1 cellular context compared by ENCODE assay signal in genomic region chr22:28798810-28799124, GRCh38.
TF ChIP-seq lines count a peak whose summit lies in the region.

No MANE protein-coding gene starts in this region.

TF ChIP-seq in endothelial cell of umbilical vein, 7 proteins besides CTCF, POLR2A, EP300 and RAD21:
- TF ChIP-seq GATA2 (IDR thresholded peaks at IDR 0.05; ENCODE audit: insufficient read depth, insufficient read length, low read depth, low read length) (no peak), FOS (IDR thresholded peaks at IDR 0.05; ENCODE audit: borderline replicate concordance, insufficient read depth, low read length) (no peak), MAX (IDR thresholded peaks at IDR 0.05; ENCODE audit: insufficient read depth, insufficient read length) (no peak), JUN (IDR thresholded peaks at IDR 0.05; ENCODE audit: borderline replicate concordance, insufficient read depth, insufficient read length, low read depth) (no peak), POLR2AphosphoS5 (IDR thresholded peaks at IDR 0.05; ENCODE audit: insufficient read depth, low read depth, low read length) (no peak), EZH2 (IDR thresholded peaks at IDR 0.05; ENCODE audit: borderline replicate concordance, low read depth, low read length, severe bottlenecking) (no peak), MYC (IDR thresholded peaks at IDR 0.05; ENCODE audit: low read depth, low read length) (no peak)
TF ChIP-seq in endothelial cell of umbilical vein: peak in this region for 0.
